8 cellular contexts compared by ENCODE assay signal in the genomic region with DNA sequence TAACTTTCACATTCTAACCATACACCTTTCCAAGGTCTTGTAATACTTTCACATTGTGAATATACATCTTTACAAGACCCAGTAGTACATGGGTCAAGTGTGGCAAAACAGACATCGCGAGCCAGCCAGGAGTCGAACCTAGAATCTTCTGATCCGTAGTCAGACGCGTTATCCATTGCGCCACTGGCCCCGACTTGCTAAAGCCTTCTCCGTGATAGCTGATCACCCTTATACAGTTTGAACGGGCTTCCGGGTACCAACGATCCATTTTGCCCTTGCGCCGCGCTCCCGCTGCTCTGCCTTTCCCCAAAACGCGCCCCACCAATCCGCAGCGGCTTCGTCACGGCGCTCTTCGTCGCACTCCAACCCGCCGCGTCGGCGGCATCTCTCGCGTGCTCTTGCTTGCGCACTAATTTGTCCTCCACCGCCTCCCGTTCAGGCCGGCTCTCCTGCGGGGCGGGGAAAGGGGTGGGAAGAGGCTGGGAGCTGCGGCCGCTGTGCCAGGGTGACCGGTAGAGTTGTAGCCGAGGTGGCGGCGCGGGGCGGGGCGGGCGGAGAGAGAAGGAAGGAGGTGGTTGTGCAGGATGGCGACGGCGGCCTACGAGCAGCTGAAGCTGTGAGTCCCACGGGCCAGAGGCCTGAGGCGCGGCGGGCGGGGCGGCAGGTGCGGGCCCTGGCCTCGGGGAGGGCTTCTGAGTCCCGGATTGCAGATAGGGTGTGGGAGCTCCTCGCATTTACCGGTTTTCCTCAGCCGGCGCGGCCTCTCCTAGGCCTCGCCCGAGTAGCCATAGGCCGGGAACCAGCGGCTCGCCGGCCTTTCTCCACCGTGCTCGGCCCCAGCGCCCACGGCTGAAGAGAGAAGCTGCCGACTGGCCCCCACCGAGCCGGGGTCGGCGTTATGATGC. TPM values are rescaled to one million over a fixed set of nuclear protein-coding genes. Genes with fewer than 3 reads are reported as not detected.
A peak's percentile ranks its signal among the peaks of the same experiment; 100 is the strongest.
DNase-seq lines count a peak whose midpoint lies in the region; ATAC-seq lines count a peak whose summit lies in the region.

A gene with protein sequence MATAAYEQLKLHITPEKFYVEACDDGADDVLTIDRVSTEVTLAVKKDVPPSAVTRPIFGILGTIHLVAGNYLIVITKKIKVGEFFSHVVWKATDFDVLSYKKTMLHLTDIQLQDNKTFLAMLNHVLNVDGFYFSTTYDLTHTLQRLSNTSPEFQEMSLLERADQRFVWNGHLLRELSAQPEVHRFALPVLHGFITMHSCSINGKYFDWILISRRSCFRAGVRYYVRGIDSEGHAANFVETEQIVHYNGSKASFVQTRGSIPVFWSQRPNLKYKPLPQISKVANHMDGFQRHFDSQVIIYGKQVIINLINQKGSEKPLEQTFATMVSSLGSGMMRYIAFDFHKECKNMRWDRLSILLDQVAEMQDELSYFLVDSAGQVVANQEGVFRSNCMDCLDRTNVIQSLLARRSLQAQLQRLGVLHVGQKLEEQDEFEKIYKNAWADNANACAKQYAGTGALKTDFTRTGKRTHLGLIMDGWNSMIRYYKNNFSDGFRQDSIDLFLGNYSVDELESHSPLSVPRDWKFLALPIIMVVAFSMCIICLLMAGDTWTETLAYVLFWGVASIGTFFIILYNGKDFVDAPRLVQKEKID (plus strand): TSS at position 515 of the 905 bp plus-strand sequence. CDS start 70 bp downstream, at position 585.

- peak within 1 kb of the TSS; percentile 97 for H3K4me3 ChIP-seq in GM08714 (ENCODE audit: low read length)

- DNase-seq in NCI-H1092 treated with DMSO at 0.1 percent for 48 hours (lab: John Stamatoyannopoulos, UW) (peak; percentile 96), SKM-1 (lab: John Stamatoyannopoulos, UW; ENCODE audit: unreplicated experiment) (peak; percentile 97), glomerular endothelial cell (ENCODE audit: extremely low read depth, low read depth, low spot score) (peak; percentile 88), occipital lobe (lab: John Stamatoyannopoulos, UW) (peak; percentile 97)
- DNase-seq in activated naive CD4-positive, alpha-beta T cell treated with anti-CD3 and anti-CD28 coated beads, Interleukin-2, amount 50 U/mL, for 72 hours (ENCODE audit: low spot score in 2 of 2), result peak; percentile 98

- H3K9me3 Mint-ChIP-seq in activated naive CD4-positive, alpha-beta T cell treated with anti-CD3 and anti-CD28 coated beads, Interleukin-2, amount 50 U/mL, for 72 hours, result no peaks in the 10 kb centered on the region

- peak within 1 kb of the TSS; percentile 73 for H3K27ac ChIP-seq in temporal lobe (ENCODE audit: low read depth, low read length)

- H3K36me3 Mint-ChIP-seq in activated naive CD4-positive, alpha-beta T cell treated with anti-CD3 and anti-CD28 coated beads, Interleukin-2, amount 50 U/mL, for 72 hours, result peaks cover 34 to 35% of the 10 kb centered on the region in 2 donors

- peak within 1 kb of the TSS; percentile 98 to 100 for H3K27ac Mint-ChIP-seq in activated naive CD4-positive, alpha-beta T cell treated with anti-CD3 and anti-CD28 coated beads, Interleukin-2, amount 50 U/mL, for 72 hours

- peak; percentile 90 for ATAC-seq in HG02610 (IDR thresholded peaks at IDR 0.05; ENCODE audit: unreplicated experiment)
- peak; percentile 84 to 85 for ATAC-seq in activated naive CD4-positive, alpha-beta T cell treated with anti-CD3 and anti-CD28 coated beads, Interleukin-2, amount 50 U/mL, for 72 hours

RNA-seq across cellular contexts. Expression of the gene that starts here (rescaled TPM):
- total RNA-seq in activated naive CD4-positive, alpha-beta T cell treated with anti-CD3 and anti-CD28 coated beads, Interleukin-2, amount 50 U/mL, for 72 hours, result 10 to 100 TPM; 61.8 to 99.2 TPM
- total RNA-seq in glomerular endothelial cell, result 18.1 and 27.8 TPM in 2 replicates
- total RNA-seq in occipital lobe, result 50.7 TPM
- 32.7 TPM for total RNA-seq in temporal lobe

Comparison
In these comparisons a context has a peak if more than half of its experiments do, and no peak if none do; other contexts are left out.
1. Peak in every context shown above with its lines: DNase-seq, ATAC-seq, H3K4me3 ChIP-seq and H3K27ac ChIP-seq.